ENCODE assay signal across 21 cellular contexts in genomic region chr5:123530728-123531127, GRCh38. TPM values are rescaled to one million over a fixed set of nuclear protein-coding genes. Genes with fewer than 3 reads are reported as not detected.
DNase-seq lines count a peak whose midpoint lies in the region; ATAC-seq and TF ChIP-seq lines count a peak whose summit lies in the region.
"Had no signal": no experiment of that assay in that cellular context is flagged by ENCODE, and none has a peak within 500 bp of the region (broad histone marks: within the 10 kb centered on the region; RNA-seq: fewer than 3 reads in every experiment).

No MANE protein-coding gene starts in this region.

- no peaks in the 10 kb centered on the region for H3K9me3 Mint-ChIP-seq in immature natural killer cell
- H3K9me3 Mint-ChIP-seq: CD8-positive, alpha-beta memory T cell had no signal

- no peak for TF ChIP-seq CTCF in choroid plexus epithelial cell (conservative IDR thresholded peaks at IDR 0.05; ENCODE audit: low read depth, low read length)
- TF ChIP-seq CTCF in mucosa of descending colon (IDR thresholded peaks at IDR 0.05), result no peak
- TF ChIP-seq CTCF in GM20000 (IDR thresholded peaks at IDR 0.05; ENCODE audit: extremely low read depth, missing control alignments), result no peak

- peak; percentile 32 for ATAC-seq in left ventricle myocardium superior
- ATAC-seq in Right ventricle myocardium inferior, result no peak
- ATAC-seq in HG03457 (IDR thresholded peaks at IDR 0.05; ENCODE audit: unreplicated experiment), result no peak
- ATAC-seq in mucosa of descending colon, result no peak

- H3K36me3 Mint-ChIP-seq in immature natural killer cell, result peaks cover 0 to 3% (median 0%) of the 10 kb centered on the region in 3 donors

- no peaks in the 10 kb centered on the region for H3K27me3 Mint-ChIP-seq in immature natural killer cell (ENCODE audit: low read depth in 3 of 3)
- H3K27me3 Mint-ChIP-seq: CD8-positive, alpha-beta memory T cell had no signal

- H3K4me3 Mint-ChIP-seq in immature natural killer cell, result no peak overlapping the region
- H3K4me3 Mint-ChIP-seq: CD8-positive, alpha-beta memory T cell had no signal

- peaks cover 40 to 94% of the 10 kb centered on the region in 2 donors for H3K4me1 Mint-ChIP-seq in immature natural killer cell

- H3K4me1 ChIP-seq in mucosa of descending colon (ENCODE audit: low read depth), result peaks cover 7% of the 10 kb centered on the region
- H3K4me1 ChIP-seq: HAP-1 had no signal

- no peaks in the 10 kb centered on the region for H3K9me3 ChIP-seq in mucosa of descending colon
- H3K9me3 ChIP-seq: HAP-1, SJCRH30 had no signal

- no peaks in the 10 kb centered on the region for H3K36me3 ChIP-seq in mucosa of descending colon (ENCODE audit: low read depth)
- H3K36me3 ChIP-seq: HAP-1, SJCRH30 had no signal

- intact Hi-C loops in left ventricle myocardium superior (cut with micrococcal nuclease) (loop anchor here (10.0 kb wide), 1 partner anchor 64 kb away; no protein-coding TSS in a partner anchor), Right ventricle myocardium inferior (cut with DNase I) (no loop called here), mucosa of descending colon (cut with DNase I, micrococcal nuclease) (no loop called here)

- H3K4me3 ChIP-seq in choroid plexus epithelial cell (ENCODE audit: low read depth, low read length) (no peak overlapping the region), mucosa of descending colon (no peak overlapping the region)
- H3K4me3 ChIP-seq: HAP-1, SJCRH30 had no signal

- no peak overlapping the region for H3K27ac Mint-ChIP-seq in immature natural killer cell
- H3K27ac Mint-ChIP-seq: CD8-positive, alpha-beta memory T cell had no signal

- DNase-seq in left ventricle myocardium superior, result no peak
- no peak for DNase-seq in Right ventricle myocardium inferior (ENCODE audit: missing footprints)
- DNase-seq in choroid plexus epithelial cell (ENCODE audit: low read depth), result peak; percentile 17
- DNase-seq in midbrain (lab: John Stamatoyannopoulos, UW), result peak; percentile 4
- DNase-seq in mucosa of descending colon, result no peak
- DNase-seq in GM20000 (ENCODE audit: low spot score), result no peak
- DNase-seq in immature natural killer cell, result no peak
- DNase-seq: 8988T; CD8-positive, alpha-beta memory T cell; GF-D8; Kasumi-1; NCI-H1694; NCI-H2081; NCI-H2171; NCI-H345; NCI-H524; NCI-H774; NK-92 treated with Interleukin-12 subunit alpha and Interleukin-12 subunit beta, amount 100 ng/mL, for 24 hours; SJCRH30 had no signal

RNA-seq across cellular contexts. Expression of gene CSNK1G3, which starts 18.8 kb away (rescaled TPM):
- total RNA-seq in left ventricle myocardium superior, result 21.2 TPM
- 20.6 TPM for total RNA-seq in Right ventricle myocardium inferior
- 10 to 100 TPM; 53.3 to 72.0 (median 69.1) TPM for total RNA-seq in mucosa of descending colon
- polyA plus RNA-seq in immature natural killer cell, result 10 to 100 TPM; 28.7 to 44.9 (median 36.2) TPM

Comparison
In these comparisons a context has a peak if more than half of its experiments do, and no peak if none do; other contexts are left out.
1. DNase-seq: peak in choroid plexus epithelial cell (single experiment) and midbrain (single experiment); none in left ventricle myocardium superior (single experiment), Right ventricle myocardium inferior (single experiment), mucosa of descending colon (0 of 3), GM20000 (single experiment) and immature natural killer cell (0 of 3).